In genomic region chr10:109956454-109957091, GRCh38 we compare ENCODE assay signal across 7 cellular contexts. TPM values are rescaled to one million over a fixed set of nuclear protein-coding genes. Genes with fewer than 3 reads are reported as not detected.
A peak's percentile ranks its signal among the peaks of the same experiment; 100 is the strongest.
DNase-seq lines count a peak whose midpoint lies in the region; ATAC-seq, FAIRE-seq and TF ChIP-seq lines count a peak whose summit lies in the region.

No MANE protein-coding gene starts in this region.

- POLR2A ChIA-PET in K562 (lab: Yijun Ruan, JAX), result interaction anchor here (0.6 to 0.8 kb wide), 2 partner anchors 67 to 367 kb away, joined by 3 read pairs; no protein-coding TSS in a partner anchor

- no peak overlapping the region for H2BK5ac ChIP-seq in mesenchymal stem cell (ENCODE audit: low read depth, low read length, poor library complexity, severe bottlenecking)

- no peak overlapping the region for H2AK5ac ChIP-seq in mesenchymal stem cell (ENCODE audit: low read length, severe bottlenecking)

- peak; percentile 62 for ATAC-seq in GM18873 (IDR thresholded peaks at IDR 0.05; ENCODE audit: low FRiP score, unreplicated experiment)
- ATAC-seq in HG02970 (IDR thresholded peaks at IDR 0.05; ENCODE audit: low FRiP score, unreplicated experiment), result peak; percentile 55
- ATAC-seq in K562, result peak; percentile 97

- no peak for TF ChIP-seq EP300 in K562 (IDR thresholded peaks at IDR 0.05; ENCODE audit: low read length)

- H3K27ac ChIP-seq in K562 (ENCODE audit: extremely low read depth, low read depth, low read length) (no peak overlapping the region), mesenchymal stem cell (ENCODE audit: low read length, poor library complexity, severe bottlenecking) (no peak overlapping the region)

- DNase-seq in DMS53 treated with DMSO at 0.1 percent for 48 hours (lab: John Stamatoyannopoulos, UW; ENCODE audit: unreplicated experiment), result peak; percentile 79
- DNase-seq in NCI-H2227 treated with DMSO at 0.1 percent for 48 hours (lab: John Stamatoyannopoulos, UW), result peak; percentile 15
- peak; percentile 53 to 77 (median 62) for DNase-seq in K562 (ENCODE audit: extremely low read depth in 1 of 4, low spot score in 3 of 4)
- peak; percentile 53 for DNase-seq in mesenchymal stem cell
- DNase-seq in hypothalamus (lab: John Stamatoyannopoulos, UW), result no peak

- H3K27me3 ChIP-seq in K562 (ENCODE audit: control insufficient read depth in 2 of 2, insufficient read depth in 2 of 2, low read length in 2 of 2) (no peaks in the 10 kb centered on the region), mesenchymal stem cell (ENCODE audit: control insufficient read depth in 1 of 2, insufficient read depth in 1 of 2, low read length in 2 of 2) (no peaks in the 10 kb centered on the region)

- peak; percentile 89 for FAIRE-seq in K562 (lab: Jason Lieb, UNC)

- no peak overlapping the region for H3K14ac ChIP-seq in mesenchymal stem cell (ENCODE audit: low read length in 2 of 2)

- no peak overlapping the region for H3K4me3 ChIP-seq in K562
- H3K4me3 ChIP-seq in mesenchymal stem cell (ENCODE audit: insufficient read depth in 1 of 2, low read depth in 1 of 2, low read length in 2 of 2), result no peak overlapping the region

- no peaks in the 10 kb centered on the region for H3K79me2 ChIP-seq in K562 (ENCODE audit: control insufficient read depth, insufficient read depth, low read length)

- peak overlapping the region; percentile 82 for H2AFZ ChIP-seq in K562 (ENCODE audit: low read depth, low read length)
- H2AFZ ChIP-seq in mesenchymal stem cell (ENCODE audit: low read depth, low read length), result no peak overlapping the region

- no peaks in the 10 kb centered on the region for H3K9me3 ChIP-seq in K562 (replicated peaks; ENCODE audit: control insufficient read depth, insufficient read depth, low read depth, low read length)
- H3K9me3 ChIP-seq in mesenchymal stem cell (ENCODE audit: control insufficient read depth, low read length), result no peaks in the 10 kb centered on the region

- in situ Hi-C loops in K562 (cut with MboI), result no loop called here

- no peak overlapping the region for H2BK15ac ChIP-seq in mesenchymal stem cell (ENCODE audit: low read depth, poor library complexity, severe bottlenecking)

- no peaks in the 10 kb centered on the region for H4K20me1 ChIP-seq in K562 (replicated peaks; ENCODE audit: control insufficient read depth, insufficient read depth, low read length)

- no peak overlapping the region for H3K9ac ChIP-seq in K562 (ENCODE audit: insufficient read depth in 1 of 2, low read depth in 2 of 2, low read length in 2 of 2)
- no peak overlapping the region for H3K9ac ChIP-seq in mesenchymal stem cell (ENCODE audit: low read length)

- no peak overlapping the region for H3K4ac ChIP-seq in mesenchymal stem cell (ENCODE audit: low read depth in 1 of 2, low read length in 2 of 2)

- H3K4me2 ChIP-seq in K562 (ENCODE audit: insufficient read depth, low read length) (peak overlapping the region; percentile 6; the same call in 1 of the 2 replicates), mesenchymal stem cell (ENCODE audit: low read length, poor library complexity, severe bottlenecking) (no peak overlapping the region)

- H4K91ac ChIP-seq in mesenchymal stem cell (ENCODE audit: low read length), result no peak overlapping the region

- no peak overlapping the region for H2BK12ac ChIP-seq in mesenchymal stem cell (ENCODE audit: low read length in 2 of 2)

- no peak overlapping the region for H3K18ac ChIP-seq in mesenchymal stem cell (ENCODE audit: low read depth in 1 of 2, low read length in 2 of 2)

- peak; percentile 50 to 71 for TF ChIP-seq RAD21 in K562 (CRISPR knock-in tag; conservative IDR thresholded peaks at IDR 0.05 in 1 of 2, IDR thresholded peaks at IDR 0.05 in 1 of 2)

- H3K9me1 ChIP-seq in K562 (ENCODE audit: control insufficient read depth, insufficient read depth, low read length), result no peaks in the 10 kb centered on the region

- WGBS in K562 (ENCODE audit: insufficient coverage, low coverage, missing lambda C conversion rate), result 13% methylated on average over 2 of the region's 2 CpGs
- WGBS in mesenchymal stem cell, result 95% methylated on average over 1 of the region's 2 CpGs

- no TSS peak for BruUV-seq in K562 (replicated peaks; lab: Mats Ljungman, UMichigan)

- H3K79me1 ChIP-seq in mesenchymal stem cell (replicated peaks; ENCODE audit: low read length, poor library complexity, severe bottlenecking), result no peaks in the 10 kb centered on the region

- H4K8ac ChIP-seq in mesenchymal stem cell (ENCODE audit: low read length), result no peak overlapping the region

- H3K23ac ChIP-seq in mesenchymal stem cell (ENCODE audit: low read length in 2 of 2), result no peak overlapping the region

- H3K36me3 ChIP-seq in K562 (ENCODE audit: control insufficient read depth, insufficient read depth, low read length), result no peaks in the 10 kb centered on the region
- H3K36me3 ChIP-seq in mesenchymal stem cell (ENCODE audit: control insufficient read depth in 1 of 2, insufficient read depth in 2 of 2, low read depth in 1 of 2, low read length in 2 of 2), result no peaks in the 10 kb centered on the region

- CTCF ChIA-PET in K562 (lab: Yijun Ruan, JAX; ENCODE audit: low intra/inter-chr PET ratio), result no interaction called here

- H2BK120ac ChIP-seq in mesenchymal stem cell (ENCODE audit: low read depth, low read length), result no peak overlapping the region

- TF ChIP-seq CTCF in K562 (IDR thresholded peaks at IDR 0.05 in 2 of 3, conservative IDR thresholded peaks at IDR 0.05 in 1 of 3; ENCODE audit: insufficient read depth in 2 of 3, low read depth in 1 of 3, low read length in 3 of 3), result peak; percentile 64 to 70 (median 66)

- intact Hi-C loops in K562 (cut with micrococcal nuclease), result loop anchor here (2.0 to 10.0 kb wide), 2 partner anchors 58 to 72 kb away; no protein-coding TSS in a partner anchor

- H3K4me1 ChIP-seq in K562 (replicated peaks in 1 of 2; ENCODE audit: control insufficient read depth in 2 of 2, insufficient read depth in 2 of 2, low read length in 2 of 2) (no peaks in the 10 kb centered on the region), mesenchymal stem cell (ENCODE audit: control insufficient read depth, insufficient read depth, low read depth, low read length) (peaks cover under 1% of the 10 kb centered on the region)

- TF ChIP-seq POLR2A in K562 (conservative IDR thresholded peaks at IDR 0.05), result no peak

TF ChIP-seq in K562, 482 proteins besides CTCF, POLR2A, EP300 and RAD21 (continues in another document):
- TF ChIP-seq MYC (IDR thresholded peaks at IDR 0.05; ENCODE audit: low read depth, low read length), result 0 out of 2 replicates have a peak, but pooled peaks have one; percentile 15
- no peak for TF ChIP-seq MYC (CRISPR knock-in tag; IDR thresholded peaks at IDR 0.05; ENCODE audit: borderline replicate concordance, low read depth)
- TF ChIP-seq HBP1 (CRISPR knock-in tag; IDR thresholded peaks at IDR 0.05), result no peak

RNA-seq across cellular contexts. Expression of gene XPNPEP1, which starts 33.3 kb away (rescaled TPM):
- total RNA-seq in K562 (2011; cell fraction: chromatin; rRNA removed; ENCODE audit: low replicate concordance), result 76.3 and 157 TPM in 2 replicates
- 77.2 and 79.0 TPM in 2 replicates for total RNA-seq in K562 (2011; cell fraction: nucleolus; rRNA removed)
- 76.5 and 76.6 TPM in 2 replicates for total RNA-seq in K562 (2011; cell fraction: nucleoplasm; rRNA removed)
- total RNA-seq in K562 (2014; rRNA removed), result 40.1 and 50.2 TPM in 2 replicates
- total RNA-seq in K562 (2014; rRNA removed; fragmentation: Illumina TruSeq; extraction: Trizol), result 37.7 and 39.8 TPM in 2 replicates
- total RNA-seq in K562 (2015; rRNA removed; fragmentation: Illumina TruSeq; extraction: Trizol), result 35.6 and 39.1 TPM in 2 replicates
- 32.8 and 43.0 TPM in 2 replicates for total RNA-seq in K562 (2021)
- polyA plus RNA-seq in K562 (2011; rRNA removed), result 93.5 and 120 TPM in 2 replicates
- 250 and 271 TPM in 2 replicates for polyA plus RNA-seq in K562 (2011; cell fraction: cytosol; rRNA removed)
- polyA plus RNA-seq in K562 (2011; cell fraction: nucleus; rRNA removed), result 148 and 194 TPM in 2 replicates
- 29.6 and 49.8 TPM in 2 replicates for polyA plus RNA-seq in K562 (2012)
- 62.6 and 66.5 TPM in 2 replicates for polyA plus RNA-seq in K562 (2014; fragmentation: Illumina TruSeq; extraction: Trizol)
- polyA plus RNA-seq in K562 (2014; fragmentation: Nextera tagmentation; extraction: Ambion mirVana), result 10 to 100 TPM; 24.2 to 50.6 TPM
- polyA plus RNA-seq in K562 (2014; rRNA removed), result 42.2 and 58.7 TPM in 2 replicates
- 159 and 165 TPM in 2 replicates for polyA minus RNA-seq in K562 (2011; rRNA and poly(A)+ RNA removed)
- 75.6 and 82.5 TPM in 2 replicates for polyA minus RNA-seq in K562 (2011; cell fraction: cytosol; rRNA and poly(A)+ RNA removed)
- polyA minus RNA-seq in K562 (2011; cell fraction: nucleus; rRNA and poly(A)+ RNA removed), result 67.7 and 116 TPM in 2 replicates
- polyA plus RNA-seq in mesenchymal stem cell (2013, experiment 1 of 2), result 48.5 TPM
- 47.3 TPM for polyA plus RNA-seq in mesenchymal stem cell (2013, experiment 2 of 2)

RNA-seq across cellular contexts. Expression of gene ADD3, which starts 51.2 kb away (rescaled TPM):
- total RNA-seq in K562 (2011; cell fraction: chromatin; rRNA removed; ENCODE audit: low replicate concordance), result 118 and 251 TPM in 2 replicates
- 39.9 and 58.7 TPM in 2 replicates for total RNA-seq in K562 (2011; cell fraction: nucleolus; rRNA removed)
- total RNA-seq in K562 (2011; cell fraction: nucleoplasm; rRNA removed), result 91.3 and 97.2 TPM in 2 replicates
- total RNA-seq in K562 (2014; rRNA removed) (24.7 and 25.4 TPM in 2 replicates), K562 (2014; rRNA removed; fragmentation: Illumina TruSeq; extraction: Trizol) (44.9 and 52.7 TPM in 2 replicates), K562 (2015; rRNA removed; fragmentation: Illumina TruSeq; extraction: Trizol) (42.6 and 46.0 TPM in 2 replicates), K562 (2021) (31.7 and 32.3 TPM in 2 replicates)
- polyA plus RNA-seq in K562 (2011; rRNA removed) (98.7 and 125 TPM in 2 replicates), K562 (2014; fragmentation: Illumina TruSeq; extraction: Trizol) (53.4 and 95.6 TPM in 2 replicates), K562 (2014; fragmentation: Nextera tagmentation; extraction: Ambion mirVana) (10 to 100 TPM; 13.2 to 15.1 TPM), K562 (2014; rRNA removed) (25.1 and 31.7 TPM in 2 replicates)
- polyA plus RNA-seq in K562 (2011; cell fraction: cytosol; rRNA removed), result 17.4 and 51.0 TPM in 2 replicates
- polyA plus RNA-seq in K562 (2011; cell fraction: nucleus; rRNA removed), result 70.6 and 117 TPM in 2 replicates
- 36.4 and 43.2 TPM in 2 replicates for polyA plus RNA-seq in K562 (2012)
- polyA minus RNA-seq in K562 (2011; rRNA and poly(A)+ RNA removed), result 153 TPM in 2 replicates
- 28.1 and 63.8 TPM in 2 replicates for polyA minus RNA-seq in K562 (2011; cell fraction: cytosol; rRNA and poly(A)+ RNA removed)
- polyA minus RNA-seq in K562 (2011; cell fraction: nucleus; rRNA and poly(A)+ RNA removed), result 40.8 and 87.7 TPM in 2 replicates
- polyA plus RNA-seq in mesenchymal stem cell (2013, experiment 1 of 2), result 75.7 TPM
- 72.5 TPM for polyA plus RNA-seq in mesenchymal stem cell (2013, experiment 2 of 2)

Comparison
In these comparisons a context has a peak if more than half of its experiments do, and no peak if none do; other contexts are left out.
1. DNase-seq: peak in DMS53 treated with DMSO at 0.1 percent for 48 hours (single experiment), NCI-H2227 treated with DMSO at 0.1 percent for 48 hours (single experiment), K562 (4 of 4) and mesenchymal stem cell (single experiment); none in hypothalamus (0 of 51).
2. Peak in every context shown above with its lines, with median percentiles within 50 percentile points of each other: ATAC-seq.